Comparison of ENCODE assay signal across 8 cellular contexts in the genomic region with DNA sequence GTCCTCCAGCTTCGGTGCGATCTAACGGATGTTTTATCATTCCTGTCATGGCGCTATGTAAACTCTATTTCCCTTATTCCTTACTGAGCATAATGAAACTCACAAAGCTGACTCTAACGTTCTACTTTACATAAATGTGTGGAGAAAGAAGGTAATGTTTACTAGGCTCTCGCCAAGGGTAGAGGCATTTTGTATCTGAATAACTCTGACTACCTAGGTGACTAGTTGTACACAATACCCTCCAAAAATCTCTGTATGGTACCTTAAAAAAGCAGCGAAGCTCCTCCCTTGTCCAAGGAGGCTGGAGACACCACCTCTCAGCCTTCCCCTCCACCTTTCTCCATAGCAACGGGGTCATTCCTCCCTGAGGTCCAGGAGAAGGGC. TPM values are rescaled to one million over a fixed set of nuclear protein-coding genes. Genes with fewer than 3 reads are reported as not detected.
DNase-seq lines count a peak whose midpoint lies in the region; ATAC-seq and TF ChIP-seq lines count a peak whose summit lies in the region.

No MANE protein-coding gene starts in this region.

- H3K4me1 ChIP-seq in GM23338 (ENCODE audit: insufficient read depth) (no peaks in the 10 kb centered on the region), mucosa of rectum (ENCODE audit: control insufficient read depth in 2 of 2, insufficient read depth in 2 of 2, low read length in 2 of 2) (peaks cover 6 to 7% of the 10 kb centered on the region in 2 donors)

- no peaks in the 10 kb centered on the region for H3F3A ChIP-seq in GM23338 (replicated peaks; ENCODE audit: low read depth)

- H3K9me3 Mint-ChIP-seq in GM23338, result peaks cover 3% of the 10 kb centered on the region; the same call in 2 of the 3 replicates

- peaks cover 10 to 13% of the 10 kb centered on the region in 2 donors for H3K9me3 ChIP-seq in mucosa of rectum (ENCODE audit: control insufficient read depth in 2 of 2, low read length in 2 of 2)

- H3K27ac ChIP-seq in GM23338 (ENCODE audit: low read depth) (no peak overlapping the region), mucosa of rectum (ENCODE audit: low read depth in 2 of 2, low read length in 2 of 2) (no peak overlapping the region)

- DNase-seq in AG10803 (ENCODE audit: low read depth) (no peak), GM23338 (ENCODE audit: low spot score) (no peak), astrocyte of the cerebellum (ENCODE audit: low read depth) (no peak), kidney glomerular epithelial cell (lab: John Stamatoyannopoulos, UW) (no peak), CD1c-positive myeloid dendritic cell (ENCODE audit: extremely low spot score) (no peak), ecto neural progenitor cell (ENCODE audit: low spot score) (no peak)

- H3K4me3 Mint-ChIP-seq in GM23338, result peak overlapping the region; percentile 82

- H3K4me2 ChIP-seq in GM23338, result peak overlapping the region; percentile 70

- H4K20me1 ChIP-seq in GM23338 (replicated peaks; ENCODE audit: insufficient read depth), result no peaks in the 10 kb centered on the region

- H3K9me2 ChIP-seq in GM23338 (ENCODE audit: insufficient read depth), result 0 out of 2 replicates have a peak, but pooled peaks cover 6% of the 10 kb centered on the region

- TF ChIP-seq CTCF in AG10803 (conservative IDR thresholded peaks at IDR 0.05; ENCODE audit: low read length), result no peak
- TF ChIP-seq CTCF in GM23338 (conservative IDR thresholded peaks at IDR 0.05; ENCODE audit: low read depth in 2 of 2), result no peak
- TF ChIP-seq CTCF in astrocyte of the cerebellum (IDR thresholded peaks at IDR 0.05; ENCODE audit: low read depth, low read length, missing control alignments), result no peak

- H3K27me3 ChIP-seq in GM23338 (ENCODE audit: insufficient read depth), result no peaks in the 10 kb centered on the region
- H3K27me3 ChIP-seq in mucosa of rectum (ENCODE audit: control insufficient read depth in 2 of 2, insufficient read depth in 2 of 2, low read length in 2 of 2), result no peaks in the 10 kb centered on the region

- ATAC-seq in GM23338, result no peak
- no peak for ATAC-seq in GM18858 (IDR thresholded peaks at IDR 0.05; ENCODE audit: unreplicated experiment)

- peak overlapping the region in 1 of 2 donors; percentile 68 for H3K9ac ChIP-seq in mucosa of rectum (ENCODE audit: low read depth in 1 of 2, low read length in 2 of 2)

- H3K36me3 ChIP-seq in GM23338 (ENCODE audit: insufficient read depth), result no peaks in the 10 kb centered on the region
- peaks cover 5% of the 10 kb centered on the region in 2 donors for H3K36me3 ChIP-seq in mucosa of rectum (ENCODE audit: control insufficient read depth in 2 of 2, insufficient read depth in 2 of 2, low read length in 2 of 2)

- peaks cover 16% of the 10 kb centered on the region; the same call in 1 of the 2 replicates for H3K79me2 ChIP-seq in GM23338 (replicated peaks; ENCODE audit: insufficient read depth)

- peaks cover 3% of the 10 kb centered on the region; the same call in 2 of the 3 replicates for H3K4me1 Mint-ChIP-seq in GM23338

- in situ Hi-C loops in astrocyte of the cerebellum (cut with HindIII; ENCODE audit: low sequenced_read_pairs), result no loop called here

- peaks cover 5% of the 10 kb centered on the region for H3K27me3 Mint-ChIP-seq in GM23338 (ENCODE audit: insufficient read depth, low read depth, poor library complexity)

- H3K4me3 ChIP-seq in AG10803 (ENCODE audit: low read length) (peak overlapping the region; percentile 87), GM23338 (peak overlapping the region; percentile 96), astrocyte of the cerebellum (ENCODE audit: low read depth, low read length) (peak overlapping the region; percentile 84), mucosa of rectum (ENCODE audit: low read length in 2 of 2) (peak overlapping the region; percentile 82)

- H3K36me3 Mint-ChIP-seq in GM23338 (ENCODE audit: low read depth), result peaks cover 27% of the 10 kb centered on the region

- no peak overlapping the region for H3K27ac Mint-ChIP-seq in GM23338

- peak overlapping the region; percentile 97 for H2AFZ ChIP-seq in GM23338

TF ChIP-seq in GM23338, 12 proteins besides CTCF, POLR2A, EP300 and RAD21:
- TF ChIP-seq EZH2phosphoT487 (IDR thresholded peaks at IDR 0.05; ENCODE audit: unreplicated experiment) (no peak), EZH2 (IDR thresholded peaks at IDR 0.05; ENCODE audit: low read depth, unreplicated experiment) (no peak), STAT1 (IDR thresholded peaks at IDR 0.05; ENCODE audit: unreplicated experiment) (no peak), ZNF331 (CRISPR knock-in tag; IDR thresholded peaks at IDR 0.05; ENCODE audit: low read depth) (no peak), ZNF114 (CRISPR knock-in tag; IDR thresholded peaks at IDR 0.05) (no peak), POLR2AphosphoS5 (IDR thresholded peaks at IDR 0.05; ENCODE audit: low read depth) (no peak), CREB1 (CRISPR knock-in tag; IDR thresholded peaks at IDR 0.05; ENCODE audit: low read depth) (no peak), REST (IDR thresholded peaks at IDR 0.05; ENCODE audit: unreplicated experiment) (no peak)

RNA-seq across cellular contexts. Expression of gene ZNF530, which starts 0.3 kb away (rescaled TPM):
- total RNA-seq in GM23338 (2014; rRNA removed; shearing (Covaris generic)), result 8.4 and 11.2 TPM in 2 replicates
- polyA plus RNA-seq in GM23338 (2016; fragmentation: Nextera tagmentation; extraction: Ambion mirVana), result 3.3 and 4.4 TPM in 2 replicates

RNA-seq across cellular contexts. Expression of gene ZNF134, which starts 14.7 kb away (rescaled TPM):
- 55.7 and 79.6 TPM in 2 replicates for total RNA-seq in GM23338 (2014; rRNA removed; shearing (Covaris generic))
- 13.1 and 14.6 TPM in 2 replicates for polyA plus RNA-seq in GM23338 (2016; fragmentation: Nextera tagmentation; extraction: Ambion mirVana)

RNA-seq across cellular contexts. Expression of gene ZIK1, which starts 15.4 kb away (rescaled TPM):
- 33.9 and 40.5 TPM in 2 replicates for total RNA-seq in GM23338 (2014; rRNA removed; shearing (Covaris generic))
- 7.7 and 10.3 TPM in 2 replicates for polyA plus RNA-seq in GM23338 (2016; fragmentation: Nextera tagmentation; extraction: Ambion mirVana)

RNA-seq across cellular contexts. Expression of gene ZNF416, which starts 20.7 kb away (rescaled TPM):
- total RNA-seq in GM23338 (2014; rRNA removed; shearing (Covaris generic)), result 8.6 and 11.9 TPM in 2 replicates
- 3.3 and 4.3 TPM in 2 replicates for polyA plus RNA-seq in GM23338 (2016; fragmentation: Nextera tagmentation; extraction: Ambion mirVana)

RNA-seq across cellular contexts. Expression of gene ZNF211, which starts 33.6 kb away (rescaled TPM):
- 13.8 and 14.2 TPM in 2 replicates for total RNA-seq in GM23338 (2014; rRNA removed; shearing (Covaris generic))
- polyA plus RNA-seq in GM23338 (2016; fragmentation: Nextera tagmentation; extraction: Ambion mirVana), result 5.3 and 9.7 TPM in 2 replicates
